Comparison of ENCODE assay signal across 8 cellular contexts in genomic region chr7:17530741-17531417, GRCh38.
DNase-seq lines count a peak whose midpoint lies in the region; ATAC-seq, FAIRE-seq and TF ChIP-seq lines count a peak whose summit lies in the region.

No MANE protein-coding gene starts in this region.

- H3K4me3 Mint-ChIP-seq in natural killer cell treated with Interleukin-12 subunit alpha and Interleukin-12 subunit beta and Interleukin-15 and Interleukin-18, amount 100 ng/mL, for 72 hours, result no peak overlapping the region

- intact Hi-C loops in Right ventricle myocardium inferior (cut with DNase I), result loop anchor here (5.0 to 10.0 kb wide), 2 partner anchors 114 to 229 kb away; no protein-coding TSS in a partner anchor
- intact Hi-C loops in pancreas (cut with DNase I), result no loop called here

- H3K9me3 ChIP-seq in cardiac muscle cell (ENCODE audit: low read depth) (no peaks in the 10 kb centered on the region), pancreas (no peaks in the 10 kb centered on the region)

- peaks cover 3% of the 10 kb centered on the region for H3K9me3 Mint-ChIP-seq in natural killer cell treated with Interleukin-12 subunit alpha and Interleukin-12 subunit beta and Interleukin-15 and Interleukin-18, amount 100 ng/mL, for 72 hours

- H3K27ac ChIP-seq in cardiac muscle cell (no peak overlapping the region), pancreas (no peak overlapping the region)

- H3K27me3 ChIP-seq in cardiac muscle cell (no peaks in the 10 kb centered on the region), pancreas (no peaks in the 10 kb centered on the region)

- FAIRE-seq in pancreas (lab: Jason Lieb, UNC), result no peak

- TF ChIP-seq CTCF in cardiac muscle cell (IDR thresholded peaks at IDR 0.05; ENCODE audit: low read depth, low read length) (peak; percentile 28), pancreas (IDR thresholded peaks at IDR 0.05) (peak in 1 of 4 donors; percentile 14)

- ATAC-seq in Right ventricle myocardium inferior, result no peak
- peak; percentile 70 for ATAC-seq in HG03342 (IDR thresholded peaks at IDR 0.05; ENCODE audit: unreplicated experiment)
- peak in 3 of 4 donors; percentile 52 to 79 (median 65) for ATAC-seq in pancreas
- no peak for ATAC-seq in natural killer cell treated with Interleukin-12 subunit alpha and Interleukin-12 subunit beta and Interleukin-15 and Interleukin-18, amount 100 ng/mL, for 72 hours

- H3K27me3 Mint-ChIP-seq in natural killer cell treated with Interleukin-12 subunit alpha and Interleukin-12 subunit beta and Interleukin-15 and Interleukin-18, amount 100 ng/mL, for 72 hours, result peaks cover 0 to 4% of the 10 kb centered on the region in 2 donors

- H3K4me3 ChIP-seq in cardiac muscle cell (no peak overlapping the region), pancreas (no peak overlapping the region)

- no peaks in the 10 kb centered on the region for H3K4me1 Mint-ChIP-seq in natural killer cell treated with Interleukin-12 subunit alpha and Interleukin-12 subunit beta and Interleukin-15 and Interleukin-18, amount 100 ng/mL, for 72 hours (ENCODE audit: low read depth in 2 of 2)

- H3K4me1 ChIP-seq in cardiac muscle cell (ENCODE audit: low read depth), result no peaks in the 10 kb centered on the region
- no peaks in the 10 kb centered on the region for H3K4me1 ChIP-seq in pancreas

- H3K27ac Mint-ChIP-seq in natural killer cell treated with Interleukin-12 subunit alpha and Interleukin-12 subunit beta and Interleukin-15 and Interleukin-18, amount 100 ng/mL, for 72 hours, result no peak overlapping the region

- 37 to 56% methylated on average over 5 of the region's 5 CpGs for WGBS in pancreas, 2 donors

- DNase-seq in cardiac muscle cell (ENCODE audit: low read depth in 1 of 2, low spot score in 1 of 2) (peak in 1 of 2 donors; percentile 93), Right ventricle myocardium inferior (ENCODE audit: missing footprints) (no peak), astrocyte of the hippocampus (ENCODE audit: low read depth, low spot score) (peak; percentile 43), pancreas (no peak), mucosa of gallbladder (ENCODE audit: low spot score) (no peak), NCI-H226 (no peak)
- DNase-seq in natural killer cell treated with Interleukin-12 subunit alpha and Interleukin-12 subunit beta and Interleukin-15 and Interleukin-18, amount 100 ng/mL, for 72 hours (ENCODE audit: low spot score), result no peak

- H3K36me3 Mint-ChIP-seq in natural killer cell treated with Interleukin-12 subunit alpha and Interleukin-12 subunit beta and Interleukin-15 and Interleukin-18, amount 100 ng/mL, for 72 hours, result no peaks in the 10 kb centered on the region

- H3K36me3 ChIP-seq in cardiac muscle cell (no peaks in the 10 kb centered on the region), pancreas (no peaks in the 10 kb centered on the region)

Comparison
In these comparisons a context has a peak if more than half of its experiments do, and no peak if none do; other contexts are left out.
1. ATAC-seq: peak in HG03342 (single experiment) and pancreas (3 of 4); none in Right ventricle myocardium inferior (single experiment) and natural killer cell treated with Interleukin-12 subunit alpha and Interleukin-12 subunit beta and Interleukin-15 and Interleukin-18, amount 100 ng/mL, for 72 hours (0 of 2).